ENCODE assay signal across 1 cellular context in genomic region chr13:30132623-30133553, GRCh38.
TF ChIP-seq lines count a peak whose summit lies in the region.

No MANE protein-coding gene starts in this region.

TF ChIP-seq in GM12878, 131 proteins besides CTCF, POLR2A, EP300 and RAD21 (continued from another document):
- TF ChIP-seq ZNF592 (IDR thresholded peaks at IDR 0.05) (peak; percentile 55; the same call in 1 of the 2 replicates), SIN3A (IDR thresholded peaks at IDR 0.05; ENCODE audit: low read depth, low read length) (no peak), POLR2AphosphoS2 (IDR thresholded peaks at IDR 0.05; ENCODE audit: low read depth, low read length) (no peak), SMAD1 (IDR thresholded peaks at IDR 0.05; ENCODE audit: low read depth, partially characterized antibody) (no peak), STAT3 (IDR thresholded peaks at IDR 0.05; ENCODE audit: low read depth, low read length) (no peak), CREM (IDR thresholded peaks at IDR 0.05; ENCODE audit: low read depth) (no peak), HDAC6 (IDR thresholded peaks at IDR 0.05; ENCODE audit: unreplicated experiment) (no peak), IRF4 (IDR thresholded peaks at IDR 0.05; ENCODE audit: low read depth, low read length) (no peak), SREBF1 (IDR thresholded peaks at IDR 0.05; ENCODE audit: low read length) (no peak), CREB1 (IDR thresholded peaks at IDR 0.05; ENCODE audit: low read depth) (peak; percentile 39; the same call in 1 of the 2 replicates), ZNF274 (IDR thresholded peaks at IDR 0.05; ENCODE audit: insufficient read depth, insufficient read length) (no peak), JUNB (IDR thresholded peaks at IDR 0.05) (no peak), E2F4 (IDR thresholded peaks at IDR 0.05; ENCODE audit: low read depth, low read length) (no peak), ZBTB40 (IDR thresholded peaks at IDR 0.05; ENCODE audit: borderline replicate concordance) (no peak), MLLT1 (IDR thresholded peaks at IDR 0.05) (no peak), ATF3 (IDR thresholded peaks at IDR 0.05; ENCODE audit: borderline replicate concordance, extremely low read depth, low read depth, low read length) (no peak), IKZF1 (conservative IDR thresholded peaks at IDR 0.05) (no peak; the same call in 1 of the 2 replicates), SKIL (IDR thresholded peaks at IDR 0.05; ENCODE audit: low read depth, poor library complexity, severe bottlenecking) (no peak), GABPA (IDR thresholded peaks at IDR 0.05; ENCODE audit: low read depth) (no peak), RCOR1 (conservative IDR thresholded peaks at IDR 0.05; ENCODE audit: low read depth, low read length) (no peak), KAT2A (conservative IDR thresholded peaks at IDR 0.05; ENCODE audit: control insufficient read depth, low read depth, low read length) (no peak), LARP7 (IDR thresholded peaks at IDR 0.05) (no peak), YY1 (IDR thresholded peaks at IDR 0.05; ENCODE audit: low read depth, low read length) (peak; percentile 70; the same call in 1 of the 2 replicates), RB1 (IDR thresholded peaks at IDR 0.05; ENCODE audit: borderline replicate concordance) (peak; percentile 78; the same call in 1 of the 2 replicates), SUZ12 (IDR thresholded peaks at IDR 0.05; ENCODE audit: unreplicated experiment) (no peak), KDM1A (IDR thresholded peaks at IDR 0.05; ENCODE audit: borderline replicate concordance) (no peak), FOXK2 (IDR thresholded peaks at IDR 0.05) (no peak), SPI1 (IDR thresholded peaks at IDR 0.05; ENCODE audit: borderline replicate concordance, insufficient read depth, low read depth, low read length) (no peak), NKRF (conservative IDR thresholded peaks at IDR 0.05) (no peak), NFXL1 (IDR thresholded peaks at IDR 0.05; ENCODE audit: borderline replicate concordance) (no peak)
